ENCODE assay signal across 16 cellular contexts in genomic region chr15:90877996-90878395, GRCh38. TPM values are rescaled to one million over a fixed set of nuclear protein-coding genes. Genes with fewer than 3 reads are reported as not detected.
A peak's percentile ranks its signal among the peaks of the same experiment; 100 is the strongest.
DNase-seq lines count a peak whose midpoint lies in the region; ATAC-seq and TF ChIP-seq lines count a peak whose summit lies in the region.
"Had no signal": no experiment of that assay in that cellular context is flagged by ENCODE, and none has a peak within 500 bp of the region (broad histone marks: within the 10 kb centered on the region; RNA-seq: fewer than 3 reads in every experiment).

No MANE protein-coding gene starts in this region.

- no peaks in the 10 kb centered on the region for H3K9me3 ChIP-seq in CD4-positive, alpha-beta T cell (ENCODE audit: control insufficient read depth, low read length)
- H3K9me3 ChIP-seq: A549; BLaER1 treated with 17β-estradiol and CSF1 and Interleukin-3, amounts not matched to agents 10 nM and 100 nM; HAP-1 had no signal

- H3K27me3 ChIP-seq in CD4-positive, alpha-beta T cell (ENCODE audit: control insufficient read depth, insufficient read depth, low read length), result no peaks in the 10 kb centered on the region
- H3K27me3 ChIP-seq: BLaER1 treated with 17β-estradiol and CSF1 and Interleukin-3, amounts not matched to agents 10 nM and 100 nM had no signal

- peaks cover 84% of the 10 kb centered on the region for H3K36me3 Mint-ChIP-seq in activated CD4-positive, alpha-beta T cell treated with anti-CD3 and anti-CD28 coated beads, Interleukin-2, amount 10 ng/mL, durations not matched to agents 24 days and 14 days (ENCODE audit: low read depth)
- H3K36me3 Mint-ChIP-seq in CD4-positive, alpha-beta T cell (ENCODE audit: low read depth), result peaks cover 51% of the 10 kb centered on the region
- peaks cover 78% of the 10 kb centered on the region for H3K36me3 Mint-ChIP-seq in activated CD4-positive, alpha-beta memory T cell treated with anti-CD3 and anti-CD28 coated beads for 36 hours
- peaks cover 0 to 4% (median 4%) of the 10 kb centered on the region in 3 donors for H3K36me3 Mint-ChIP-seq in immature natural killer cell

- H3K27me3 Mint-ChIP-seq in activated CD4-positive, alpha-beta T cell treated with anti-CD3 and anti-CD28 coated beads, Interleukin-2, amount 10 ng/mL, durations not matched to agents 24 days and 14 days, result no peaks in the 10 kb centered on the region
- H3K27me3 Mint-ChIP-seq in CD4-positive, alpha-beta T cell, result no peaks in the 10 kb centered on the region
- no peaks in the 10 kb centered on the region for H3K27me3 Mint-ChIP-seq in activated CD4-positive, alpha-beta memory T cell treated with anti-CD3 and anti-CD28 coated beads for 36 hours
- H3K27me3 Mint-ChIP-seq in immature natural killer cell (ENCODE audit: low read depth in 3 of 3), result peaks cover 0 to 5% (median 2%) of the 10 kb centered on the region in 3 donors

- H3K27ac Mint-ChIP-seq in activated CD4-positive, alpha-beta T cell treated with anti-CD3 and anti-CD28 coated beads, Interleukin-2, amount 10 ng/mL, durations not matched to agents 24 days and 14 days, result peak overlapping the region; percentile 86
- H3K27ac Mint-ChIP-seq in CD4-positive, alpha-beta T cell, result no peak overlapping the region
- peak overlapping the region; percentile 66 for H3K27ac Mint-ChIP-seq in activated CD4-positive, alpha-beta memory T cell treated with anti-CD3 and anti-CD28 coated beads for 36 hours
- H3K27ac Mint-ChIP-seq in immature natural killer cell, result peak overlapping the region in 5 of 6 donors; percentile 4 to 76 (median 63)

- H3K27ac ChIP-seq in CD4-positive, alpha-beta T cell (ENCODE audit: low read depth, low read length), result no peak overlapping the region
- H3K27ac ChIP-seq: A549; BLaER1 treated with 17β-estradiol and CSF1 and Interleukin-3, amounts not matched to agents 10 nM and 100 nM had no signal

- TF ChIP-seq CTCF in CD4-positive, alpha-beta T cell (IDR thresholded peaks at IDR 0.05), result no peak

- ATAC-seq in CD4-positive, alpha-beta T cell (ENCODE audit: poor library complexity), result no peak
- ATAC-seq: A549, GM12878, HepG2 had no signal

- no peak for DNase-seq in activated CD4-positive, alpha-beta T cell treated with anti-CD3 and anti-CD28 coated beads, Interleukin-2, amount 10 ng/mL, durations not matched to agents 24 days and 14 days
- DNase-seq in activated CD4-positive, alpha-beta T cell treated with anti-CD3 and anti-CD28 coated beads for 48 hours, result no peak
- no peak for DNase-seq in CD4-positive, alpha-beta T cell
- no peak for DNase-seq in activated CD4-positive, alpha-beta memory T cell treated with anti-CD3 and anti-CD28 coated beads for 36 hours
- DNase-seq in immature natural killer cell (no peak), NCI-H82 treated with DMSO at 0.1 percent for 48 hours (lab: John Stamatoyannopoulos, UW; ENCODE audit: unreplicated experiment) (no peak)
- no peak for DNase-seq in stimulated activated CD4-positive, alpha-beta T cell treated with anti-CD3 and anti-CD28 coated beads, Interleukin-15, amount 100 ng/mL, for 24 hours
- no peak for DNase-seq in activated CD8-positive, alpha-beta memory T cell treated with anti-CD3 and anti-CD28 coated beads for 24 hours
- DNase-seq: DMS79 treated with DMSO at 0.1 percent for 48 hours, NCI-H1092, NCI-H524 had no signal

- peak overlapping the region; percentile 51 for H3K4me3 Mint-ChIP-seq in activated CD4-positive, alpha-beta T cell treated with anti-CD3 and anti-CD28 coated beads, Interleukin-2, amount 10 ng/mL, durations not matched to agents 24 days and 14 days
- H3K4me3 Mint-ChIP-seq in CD4-positive, alpha-beta T cell, result peak overlapping the region; percentile 6
- H3K4me3 Mint-ChIP-seq in activated CD4-positive, alpha-beta memory T cell treated with anti-CD3 and anti-CD28 coated beads for 36 hours, result no peak overlapping the region
- no peak overlapping the region for H3K4me3 Mint-ChIP-seq in immature natural killer cell

- POLR2A ChIA-PET in CD4-positive, alpha-beta T cell (lab: Charles Lee), result no interaction called here
- POLR2A ChIA-PET in activated CD4-positive, alpha-beta memory T cell treated with anti-CD3 and anti-CD28 coated beads for 36 hours (lab: Charles Lee), result no interaction called here

- intact Hi-C loops in activated CD4-positive, alpha-beta T cell treated with anti-CD3 and anti-CD28 coated beads, Interleukin-2, amount 10 ng/mL, durations not matched to agents 24 days and 14 days (cut with micrococcal nuclease), result no loop called here
- intact Hi-C loops in CD4-positive, alpha-beta T cell (cut with DNase I, micrococcal nuclease), result loop anchor here in 1 of 2 experiments (10.0 kb wide), 1 partner anchor 163 kb away; the partner anchor contains the start of gene BLM
- intact Hi-C loops in activated CD4-positive, alpha-beta memory T cell treated with anti-CD3 and anti-CD28 coated beads for 36 hours (cut with micrococcal nuclease), result no loop called here

- H3K9me3 Mint-ChIP-seq in activated CD4-positive, alpha-beta T cell treated with anti-CD3 and anti-CD28 coated beads, Interleukin-2, amount 10 ng/mL, durations not matched to agents 24 days and 14 days, result no peaks in the 10 kb centered on the region
- no peaks in the 10 kb centered on the region for H3K9me3 Mint-ChIP-seq in CD4-positive, alpha-beta T cell
- no peaks in the 10 kb centered on the region for H3K9me3 Mint-ChIP-seq in activated CD4-positive, alpha-beta memory T cell treated with anti-CD3 and anti-CD28 coated beads for 36 hours
- H3K9me3 Mint-ChIP-seq in immature natural killer cell, result no peaks in the 10 kb centered on the region

- H3K4me1 Mint-ChIP-seq in activated CD4-positive, alpha-beta T cell treated with anti-CD3 and anti-CD28 coated beads, Interleukin-2, amount 10 ng/mL, durations not matched to agents 24 days and 14 days, result peaks cover 46% of the 10 kb centered on the region
- peaks cover 7% of the 10 kb centered on the region for H3K4me1 Mint-ChIP-seq in CD4-positive, alpha-beta T cell (ENCODE audit: low read depth)
- peaks cover 24% of the 10 kb centered on the region for H3K4me1 Mint-ChIP-seq in activated CD4-positive, alpha-beta memory T cell treated with anti-CD3 and anti-CD28 coated beads for 36 hours (ENCODE audit: low read depth)
- peaks cover 29 to 39% of the 10 kb centered on the region in 2 donors for H3K4me1 Mint-ChIP-seq in immature natural killer cell

- CTCF ChIA-PET in CD4-positive, alpha-beta T cell (lab: Charles Lee), result no interaction called here
- CTCF ChIA-PET in activated CD4-positive, alpha-beta memory T cell treated with anti-CD3 and anti-CD28 coated beads for 36 hours (lab: Charles Lee), result no interaction called here

RNA-seq across cellular contexts. Expression of gene FES, which starts 6.3 kb away (rescaled TPM):
- total RNA-seq in activated CD4-positive, alpha-beta T cell treated with anti-CD3 and anti-CD28 coated beads, Interleukin-2, amount 10 ng/mL, durations not matched to agents 24 days and 14 days, result 32.5 and 33.7 TPM in 2 replicates
- 1 to 10 TPM; 3.0 to 5.5 TPM for total RNA-seq in CD4-positive, alpha-beta T cell
- total RNA-seq in activated CD4-positive, alpha-beta memory T cell treated with anti-CD3 and anti-CD28 coated beads for 36 hours, result 10 to 100 TPM; 18.0 to 21.1 TPM
- polyA plus RNA-seq in immature natural killer cell, result 10 to 100 TPM; 28.6 to 73.2 (median 53.5) TPM

RNA-seq across cellular contexts. Expression of gene FURIN, which starts 9.6 kb away (rescaled TPM):
- total RNA-seq in activated CD4-positive, alpha-beta T cell treated with anti-CD3 and anti-CD28 coated beads, Interleukin-2, amount 10 ng/mL, durations not matched to agents 24 days and 14 days, result 432 TPM in 2 replicates
- total RNA-seq in CD4-positive, alpha-beta T cell, result 100 to 1,000 TPM in 1 of 2 experiments, 10 to 100 TPM in 1; 97.4 to 104 TPM
- total RNA-seq in activated CD4-positive, alpha-beta memory T cell treated with anti-CD3 and anti-CD28 coated beads for 36 hours, result 100 to 1,000 TPM; 576 to 590 TPM
- 10 to 100 TPM; 18.2 to 22.8 (median 20.8) TPM for polyA plus RNA-seq in immature natural killer cell

RNA-seq across cellular contexts. Expression of gene MAN2A2, which starts 25.1 kb away (rescaled TPM):
- total RNA-seq in activated CD4-positive, alpha-beta T cell treated with anti-CD3 and anti-CD28 coated beads, Interleukin-2, amount 10 ng/mL, durations not matched to agents 24 days and 14 days, result 196 and 206 TPM in 2 replicates
- total RNA-seq in CD4-positive, alpha-beta T cell, result 100 to 1,000 TPM; 125 to 128 TPM
- total RNA-seq in activated CD4-positive, alpha-beta memory T cell treated with anti-CD3 and anti-CD28 coated beads for 36 hours, result 10 to 100 TPM; 98.1 to 99.2 TPM
- polyA plus RNA-seq in immature natural killer cell, result 1 to 10 TPM; 4.1 to 7.4 (median 5.4) TPM

RNA-seq across cellular contexts. Expression of gene HDDC3, which starts 54.4 kb away (rescaled TPM):
- total RNA-seq in activated CD4-positive, alpha-beta T cell treated with anti-CD3 and anti-CD28 coated beads, Interleukin-2, amount 10 ng/mL, durations not matched to agents 24 days and 14 days, result 36.3 and 39.9 TPM in 2 replicates
- 10 to 100 TPM in 1 of 2 experiments, 1 to 10 TPM in 1; 9.9 to 10.8 TPM for total RNA-seq in CD4-positive, alpha-beta T cell
- 10 to 100 TPM; 45.0 to 45.8 TPM for total RNA-seq in activated CD4-positive, alpha-beta memory T cell treated with anti-CD3 and anti-CD28 coated beads for 36 hours
- 10 to 100 TPM; 25.5 to 33.1 (median 32.1) TPM for polyA plus RNA-seq in immature natural killer cell

RNA-seq across cellular contexts. Expression of gene UNC45A, which starts 57.1 kb away (rescaled TPM):
- 66.9 and 67.0 TPM in 2 replicates for total RNA-seq in activated CD4-positive, alpha-beta T cell treated with anti-CD3 and anti-CD28 coated beads, Interleukin-2, amount 10 ng/mL, durations not matched to agents 24 days and 14 days
- 10 to 100 TPM; 17.6 to 18.9 TPM for total RNA-seq in CD4-positive, alpha-beta T cell
- 10 to 100 TPM; 71.1 to 74.3 TPM for total RNA-seq in activated CD4-positive, alpha-beta memory T cell treated with anti-CD3 and anti-CD28 coated beads for 36 hours
- polyA plus RNA-seq in immature natural killer cell, result 10 to 100 TPM; 54.9 to 74.4 (median 59.3) TPM

Comparison
In these comparisons a context has a peak if more than half of its experiments do, and no peak if none do; other contexts are left out.
1. H3K4me3 Mint-ChIP-seq: peak in activated CD4-positive, alpha-beta T cell treated with anti-CD3 and anti-CD28 coated beads, Interleukin-2, amount 10 ng/mL, durations not matched to agents 24 days and 14 days (single experiment) and CD4-positive, alpha-beta T cell (single experiment); none in activated CD4-positive, alpha-beta memory T cell treated with anti-CD3 and anti-CD28 coated beads for 36 hours (single experiment) and immature natural killer cell (0 of 5).